In the genomic region with DNA sequence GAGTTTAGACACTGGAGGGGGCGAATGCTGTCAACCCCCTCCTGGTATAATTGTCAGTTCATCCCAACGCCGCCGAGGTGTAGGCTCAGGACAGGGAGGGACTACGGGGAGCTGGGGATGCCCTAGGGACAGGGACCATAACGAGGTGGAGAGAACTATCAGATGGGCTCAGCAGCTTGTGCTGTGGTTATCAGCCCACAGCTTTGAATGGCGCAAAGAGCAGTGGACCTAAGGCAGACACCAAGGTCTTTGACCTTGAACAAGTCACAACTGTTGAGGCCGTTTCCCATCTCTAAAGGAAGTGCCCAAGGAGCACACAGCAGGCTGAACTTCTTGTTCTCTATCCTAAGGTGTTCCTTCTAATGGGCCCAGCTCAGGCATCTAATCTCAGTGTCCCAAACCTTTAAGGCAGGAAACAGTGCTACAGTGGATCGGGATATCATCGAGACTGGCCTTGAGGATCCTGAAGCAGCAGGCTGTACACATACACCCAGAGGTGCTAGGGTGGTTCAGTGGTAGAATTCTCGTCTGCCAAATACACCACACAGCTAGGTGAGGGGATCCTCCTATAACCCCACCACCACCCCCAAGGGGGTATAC, we compare ENCODE assay signal across 2 cellular contexts.
A peak's percentile ranks its signal among the peaks of the same experiment; 100 is the strongest.
TF ChIP-seq lines count a peak whose summit lies in the region.

No MANE protein-coding gene starts in this region.

TF ChIP-seq in WTC11, 78 proteins besides CTCF, POLR2A, EP300 and RAD21:
- TF ChIP-seq JAZF1 (CRISPR knock-in tag; IDR thresholded peaks at IDR 0.05), result no peak
- no peak for TF ChIP-seq NFE2L1 (CRISPR knock-in tag; IDR thresholded peaks at IDR 0.05)
- no peak for TF ChIP-seq ESRRA (CRISPR knock-in tag; IDR thresholded peaks at IDR 0.05; ENCODE audit: borderline replicate concordance)
- no peak; the same call in 1 of the 2 replicates for TF ChIP-seq KAT7 (CRISPR knock-in tag; IDR thresholded peaks at IDR 0.05; ENCODE audit: borderline replicate concordance)
- TF ChIP-seq TEAD4 (CRISPR knock-in tag; IDR thresholded peaks at IDR 0.05), result no peak

TF ChIP-seq in HepG2, 621 proteins besides CTCF, POLR2A, EP300 and RAD21:
- 0 out of 2 replicates have a peak, but pooled peaks have one; percentile 4 for TF ChIP-seq ZNF619 (CRISPR knock-in tag; IDR thresholded peaks at IDR 0.05)
- no peak for TF ChIP-seq ZNF749 (CRISPR knock-in tag; IDR thresholded peaks at IDR 0.05; ENCODE audit: borderline replicate concordance)
- TF ChIP-seq ESRRA (CRISPR knock-in tag; IDR thresholded peaks at IDR 0.05; ENCODE audit: low read depth), result peak; percentile 30; the same call in 1 of the 2 replicates
- TF ChIP-seq ZNF781 (CRISPR knock-in tag; IDR thresholded peaks at IDR 0.05; ENCODE audit: borderline replicate concordance, not compliant biosample characterization), result peak; percentile 18
- peak; percentile 0 for TF ChIP-seq IKZF4 (CRISPR knock-in tag; IDR thresholded peaks at IDR 0.05; ENCODE audit: borderline replicate concordance, low read depth, not compliant biosample characterization)
- TF ChIP-seq JUND (CRISPR knock-in tag; IDR thresholded peaks at IDR 0.05), result peak; percentile 16; the same call in 1 of the 2 replicates
- TF ChIP-seq EEA1 (CRISPR knock-in tag; IDR thresholded peaks at IDR 0.05; ENCODE audit: borderline replicate concordance), result 0 out of 2 replicates have a peak, but pooled peaks have one; percentile 15
- TF ChIP-seq PATZ1 (CRISPR knock-in tag; IDR thresholded peaks at IDR 0.05), result peak; percentile 29; the same call in 1 of the 2 replicates
- TF ChIP-seq, protein P1, sequence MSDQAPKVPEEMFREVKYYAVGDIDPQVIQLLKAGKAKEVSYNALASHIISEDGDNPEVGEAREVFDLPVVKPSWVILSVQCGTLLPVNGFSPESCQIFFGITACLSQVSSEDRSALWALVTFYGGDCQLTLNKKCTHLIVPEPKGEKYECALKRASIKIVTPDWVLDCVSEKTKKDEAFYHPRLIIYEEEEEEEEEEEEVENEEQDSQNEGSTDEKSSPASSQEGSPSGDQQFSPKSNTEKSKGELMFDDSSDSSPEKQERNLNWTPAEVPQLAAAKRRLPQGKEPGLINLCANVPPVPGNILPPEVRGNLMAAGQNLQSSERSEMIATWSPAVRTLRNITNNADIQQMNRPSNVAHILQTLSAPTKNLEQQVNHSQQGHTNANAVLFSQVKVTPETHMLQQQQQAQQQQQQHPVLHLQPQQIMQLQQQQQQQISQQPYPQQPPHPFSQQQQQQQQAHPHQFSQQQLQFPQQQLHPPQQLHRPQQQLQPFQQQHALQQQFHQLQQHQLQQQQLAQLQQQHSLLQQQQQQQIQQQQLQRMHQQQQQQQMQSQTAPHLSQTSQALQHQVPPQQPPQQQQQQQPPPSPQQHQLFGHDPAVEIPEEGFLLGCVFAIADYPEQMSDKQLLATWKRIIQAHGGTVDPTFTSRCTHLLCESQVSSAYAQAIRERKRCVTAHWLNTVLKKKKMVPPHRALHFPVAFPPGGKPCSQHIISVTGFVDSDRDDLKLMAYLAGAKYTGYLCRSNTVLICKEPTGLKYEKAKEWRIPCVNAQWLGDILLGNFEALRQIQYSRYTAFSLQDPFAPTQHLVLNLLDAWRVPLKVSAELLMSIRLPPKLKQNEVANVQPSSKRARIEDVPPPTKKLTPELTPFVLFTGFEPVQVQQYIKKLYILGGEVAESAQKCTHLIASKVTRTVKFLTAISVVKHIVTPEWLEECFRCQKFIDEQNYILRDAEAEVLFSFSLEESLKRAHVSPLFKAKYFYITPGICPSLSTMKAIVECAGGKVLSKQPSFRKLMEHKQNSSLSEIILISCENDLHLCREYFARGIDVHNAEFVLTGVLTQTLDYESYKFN (CRISPR knock-in tag; conservative IDR thresholded peaks at IDR 0.05), result no peak
- 0 out of 2 replicates have a peak, but pooled peaks have one; percentile 1 for TF ChIP-seq DZIP1 (CRISPR knock-in tag; IDR thresholded peaks at IDR 0.05)
- TF ChIP-seq, protein P2, sequence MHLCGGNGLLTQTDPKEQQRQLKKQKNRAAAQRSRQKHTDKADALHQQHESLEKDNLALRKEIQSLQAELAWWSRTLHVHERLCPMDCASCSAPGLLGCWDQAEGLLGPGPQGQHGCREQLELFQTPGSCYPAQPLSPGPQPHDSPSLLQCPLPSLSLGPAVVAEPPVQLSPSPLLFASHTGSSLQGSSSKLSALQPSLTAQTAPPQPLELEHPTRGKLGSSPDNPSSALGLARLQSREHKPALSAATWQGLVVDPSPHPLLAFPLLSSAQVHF (CRISPR knock-in tag; IDR thresholded peaks at IDR 0.05), result peak; percentile 56; the same call in 1 of the 2 replicates
- TF ChIP-seq ZNF768 (CRISPR knock-in tag; IDR thresholded peaks at IDR 0.05), result no peak
- TF ChIP-seq ZNF253 (CRISPR knock-in tag; IDR thresholded peaks at IDR 0.05; ENCODE audit: borderline replicate concordance), result 0 out of 2 replicates have a peak, but pooled peaks have one; percentile 30
- TF ChIP-seq ZFP62 (CRISPR knock-in tag; IDR thresholded peaks at IDR 0.05), result no peak
- TF ChIP-seq HNF4A (CRISPR knock-in tag; IDR thresholded peaks at IDR 0.05), result peak; percentile 14; the same call in 1 of the 2 replicates
- TF ChIP-seq, protein P3, sequence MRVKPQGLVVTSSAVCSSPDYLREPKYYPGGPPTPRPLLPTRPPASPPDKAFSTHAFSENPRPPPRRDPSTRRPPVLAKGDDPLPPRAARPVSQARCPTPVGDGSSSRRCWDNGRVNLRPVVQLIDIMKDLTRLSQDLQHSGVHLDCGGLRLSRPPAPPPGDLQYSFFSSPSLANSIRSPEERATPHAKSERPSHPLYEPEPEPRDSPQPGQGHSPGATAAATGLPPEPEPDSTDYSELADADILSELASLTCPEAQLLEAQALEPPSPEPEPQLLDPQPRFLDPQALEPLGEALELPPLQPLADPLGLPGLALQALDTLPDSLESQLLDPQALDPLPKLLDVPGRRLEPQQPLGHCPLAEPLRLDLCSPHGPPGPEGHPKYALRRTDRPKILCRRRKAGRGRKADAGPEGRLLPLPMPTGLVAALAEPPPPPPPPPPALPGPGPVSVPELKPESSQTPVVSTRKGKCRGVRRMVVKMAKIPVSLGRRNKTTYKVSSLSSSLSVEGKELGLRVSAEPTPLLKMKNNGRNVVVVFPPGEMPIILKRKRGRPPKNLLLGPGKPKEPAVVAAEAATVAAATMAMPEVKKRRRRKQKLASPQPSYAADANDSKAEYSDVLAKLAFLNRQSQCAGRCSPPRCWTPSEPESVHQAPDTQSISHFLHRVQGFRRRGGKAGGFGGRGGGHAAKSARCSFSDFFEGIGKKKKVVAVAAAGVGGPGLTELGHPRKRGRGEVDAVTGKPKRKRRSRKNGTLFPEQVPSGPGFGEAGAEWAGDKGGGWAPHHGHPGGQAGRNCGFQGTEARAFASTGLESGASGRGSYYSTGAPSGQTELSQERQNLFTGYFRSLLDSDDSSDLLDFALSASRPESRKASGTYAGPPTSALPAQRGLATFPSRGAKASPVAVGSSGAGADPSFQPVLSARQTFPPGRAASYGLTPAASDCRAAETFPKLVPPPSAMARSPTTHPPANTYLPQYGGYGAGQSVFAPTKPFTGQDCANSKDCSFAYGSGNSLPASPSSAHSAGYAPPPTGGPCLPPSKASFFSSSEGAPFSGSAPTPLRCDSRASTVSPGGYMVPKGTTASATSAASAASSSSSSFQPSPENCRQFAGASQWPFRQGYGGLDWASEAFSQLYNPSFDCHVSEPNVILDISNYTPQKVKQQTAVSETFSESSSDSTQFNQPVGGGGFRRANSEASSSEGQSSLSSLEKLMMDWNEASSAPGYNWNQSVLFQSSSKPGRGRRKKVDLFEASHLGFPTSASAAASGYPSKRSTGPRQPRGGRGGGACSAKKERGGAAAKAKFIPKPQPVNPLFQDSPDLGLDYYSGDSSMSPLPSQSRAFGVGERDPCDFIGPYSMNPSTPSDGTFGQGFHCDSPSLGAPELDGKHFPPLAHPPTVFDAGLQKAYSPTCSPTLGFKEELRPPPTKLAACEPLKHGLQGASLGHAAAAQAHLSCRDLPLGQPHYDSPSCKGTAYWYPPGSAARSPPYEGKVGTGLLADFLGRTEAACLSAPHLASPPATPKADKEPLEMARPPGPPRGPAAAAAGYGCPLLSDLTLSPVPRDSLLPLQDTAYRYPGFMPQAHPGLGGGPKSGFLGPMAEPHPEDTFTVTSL (CRISPR knock-in tag; IDR thresholded peaks at IDR 0.05; ENCODE audit: borderline replicate concordance), result 0 out of 2 replicates have a peak, but pooled peaks have one; percentile 10
- TF ChIP-seq CHD2 (IDR thresholded peaks at IDR 0.05; ENCODE audit: low read depth, low read length), result 0 out of 2 replicates have a peak, but pooled peaks have one; percentile 2
- 0 out of 2 replicates have a peak, but pooled peaks have one; percentile 10 for TF ChIP-seq ZNF746 (CRISPR knock-in tag; IDR thresholded peaks at IDR 0.05)
